ENCODE assay signal across 21 cellular contexts in genomic region chr1:151142411-151143056, GRCh38. TPM values are rescaled to one million over a fixed set of nuclear protein-coding genes. Genes with fewer than 3 reads are reported as not detected.
DNase-seq lines count a peak whose midpoint lies in the region; ATAC-seq and TF ChIP-seq lines count a peak whose summit lies in the region.
"Had no signal": no experiment of that assay in that cellular context is flagged by ENCODE, and none has a peak within 500 bp of the region (broad histone marks: within the 10 kb centered on the region; RNA-seq: fewer than 3 reads in every experiment).

No MANE protein-coding gene starts in this region.

- H3K36me3 ChIP-seq in HEK293 (ENCODE audit: control insufficient read depth in 2 of 2, insufficient read depth in 1 of 2, low read length in 2 of 2): peaks cover 0 to 30% of the 10 kb centered on the region in 2 experiments; a peak in 1 of 3 replicates
- no peaks in the 10 kb centered on the region for H3K36me3 ChIP-seq in SJCRH30
- H3K36me3 ChIP-seq in left ventricle myocardium inferior: peaks cover 30% of the 10 kb centered on the region
- peaks cover 0 to 35% of the 10 kb centered on the region in 2 donors for H3K36me3 ChIP-seq in psoas muscle (ENCODE audit: insufficient read depth in 1 of 2, low read depth in 1 of 2)
- H3K36me3 ChIP-seq in CD8-positive, alpha-beta memory T cell (ENCODE audit: insufficient read depth, low read length): no peaks in the 10 kb centered on the region
- H3K36me3 ChIP-seq: ascending aorta, spleen had no signal

- POLR2A ChIA-PET in HEK293 (lab: Yijun Ruan, JAX): interaction anchor here (0.7 kb wide), 1 partner anchor 22 kb away, joined by 3 read pairs; no protein-coding TSS in a partner anchor
- POLR2A ChIA-PET in CD8-positive, alpha-beta memory T cell (lab: Charles Lee): interaction anchor here (0.6 kb wide), 1 partner anchor 14 kb away, joined by 3 read pairs; no protein-coding TSS in a partner anchor

- ATAC-seq in psoas muscle (peak; percentile 74 to 79 (median 76)), GM18868 (IDR thresholded peaks at IDR 0.05; ENCODE audit: unreplicated experiment) (no peak)
- ATAC-seq in activated T-helper 17 cell treated with anti-CD3 and anti-CD28 coated beads, Interleukin-2, amount 50 U/mL, for 72 hours (replicated peaks): no peak
- ATAC-seq: activated CD8-positive, alpha-beta T cell treated with anti-CD3 and anti-CD28 coated beads, Interleukin-2, amount 10 ng/mL, durations not matched to agents 7 days and 5 days; effector memory CD8-positive, alpha-beta T cell had no signal

- H3K4me1 Mint-ChIP-seq in CD8-positive, alpha-beta memory T cell: peaks cover 10 to 23% (median 16%) of the 10 kb centered on the region in 3 donors
- H3K4me1 Mint-ChIP-seq in activated T-helper 17 cell treated with anti-CD3 and anti-CD28 coated beads, Interleukin-2, amount 50 U/mL, for 72 hours: peaks cover 11% of the 10 kb centered on the region

- H3K27ac Mint-ChIP-seq in CD8-positive, alpha-beta memory T cell: no peak overlapping the region
- H3K27ac Mint-ChIP-seq in activated T-helper 17 cell treated with anti-CD3 and anti-CD28 coated beads, Interleukin-2, amount 50 U/mL, for 72 hours: no peak overlapping the region
- H3K27ac Mint-ChIP-seq: activated CD8-positive, alpha-beta T cell treated with anti-CD3 and anti-CD28 coated beads, Interleukin-2, amount 10 ng/mL, durations not matched to agents 7 days and 5 days; effector memory CD8-positive, alpha-beta T cell; type B pancreatic cell had no signal

- no peaks in the 10 kb centered on the region for H3K27me3 Mint-ChIP-seq in CD8-positive, alpha-beta memory T cell
- no peaks in the 10 kb centered on the region for H3K27me3 Mint-ChIP-seq in activated T-helper 17 cell treated with anti-CD3 and anti-CD28 coated beads, Interleukin-2, amount 50 U/mL, for 72 hours

- peaks cover 0 to 3% (median 0%) of the 10 kb centered on the region in 3 donors for H3K36me3 Mint-ChIP-seq in CD8-positive, alpha-beta memory T cell
- no peaks in the 10 kb centered on the region for H3K36me3 Mint-ChIP-seq in activated T-helper 17 cell treated with anti-CD3 and anti-CD28 coated beads, Interleukin-2, amount 50 U/mL, for 72 hours (ENCODE audit: low read depth)

- H3K4me3 ChIP-seq in HEK293 (ENCODE audit: low read depth, low read length) (no peak overlapping the region), SJCRH30 (peak overlapping the region; percentile 20), left ventricle myocardium inferior (peak overlapping the region; percentile 90), psoas muscle (peak overlapping the region; percentile 76)
- no peak overlapping the region for H3K4me3 ChIP-seq in CD8-positive, alpha-beta memory T cell (ENCODE audit: low read length)
- H3K4me3 ChIP-seq: ascending aorta, esophagus squamous epithelium, spleen, stomach had no signal

- intact Hi-C loops in left ventricle myocardium inferior (cut with micrococcal nuclease): no loop called here
- intact Hi-C loops in psoas muscle (cut with DNase I): no loop called here

- no peak overlapping the region for H3K4me3 Mint-ChIP-seq in CD8-positive, alpha-beta memory T cell
- no peak overlapping the region for H3K4me3 Mint-ChIP-seq in activated T-helper 17 cell treated with anti-CD3 and anti-CD28 coated beads, Interleukin-2, amount 50 U/mL, for 72 hours
- H3K4me3 Mint-ChIP-seq: activated CD8-positive, alpha-beta T cell treated with anti-CD3 and anti-CD28 coated beads, Interleukin-2, amount 10 ng/mL, durations not matched to agents 7 days and 5 days; effector memory CD8-positive, alpha-beta T cell; type B pancreatic cell had no signal

- H3K9me3 Mint-ChIP-seq in CD8-positive, alpha-beta memory T cell: no peaks in the 10 kb centered on the region
- H3K9me3 Mint-ChIP-seq in activated T-helper 17 cell treated with anti-CD3 and anti-CD28 coated beads, Interleukin-2, amount 50 U/mL, for 72 hours: no peaks in the 10 kb centered on the region
- H3K9me3 Mint-ChIP-seq: effector memory CD8-positive, alpha-beta T cell; type B pancreatic cell had no signal

- 20 to 37% (median 31%) methylated on average over 5 of the region's 5 CpGs for WGBS in psoas muscle, 3 donors

- H3K27me3 ChIP-seq in SJCRH30 (no peaks in the 10 kb centered on the region), left ventricle myocardium inferior (ENCODE audit: low read depth) (no peaks in the 10 kb centered on the region), psoas muscle (ENCODE audit: insufficient read depth in 3 of 3, low read length in 2 of 3) (no peaks in the 10 kb centered on the region)
- no peaks in the 10 kb centered on the region for H3K27me3 ChIP-seq in CD8-positive, alpha-beta memory T cell (ENCODE audit: insufficient read depth, low read length, poor library complexity, severe bottlenecking)
- H3K27me3 ChIP-seq: ascending aorta had no signal

- DNase-seq in SJCRH30 (peak; percentile 95 to 96), left ventricle myocardium inferior (no peak), psoas muscle (peak; percentile 68 to 94)
- DNase-seq in CD8-positive, alpha-beta memory T cell: no peak
- DNase-seq: activated CD8-positive, alpha-beta T cell treated with anti-CD3 and anti-CD28 coated beads, Interleukin-2, amount 10 ng/mL, durations not matched to agents 7 days and 5 days; activated naive CD4-positive, alpha-beta T cell treated with anti-CD3 and anti-CD28 coated beads, Interleukin-2, amount 50 U/mL, for 16 hours; activated T-cell treated with anti-CD3 and anti-CD28 coated beads, Interleukin-2, amount 50 U/mL, for 48 hours; DND-41; effector memory CD8-positive, alpha-beta T cell; esophagus squamous epithelium; NCI-H1105; NCI-H748 treated with DMSO at 0.1 percent for 48 hours; spleen; stimulated activated CD4-positive, alpha-beta T cell treated with anti-CD3 and anti-CD28 coated beads, Interleukin-4, amount 100 ng/mL, for 4 hours; stomach had no signal

- no peak overlapping the region for H3K27ac ChIP-seq in HEK293 (ENCODE audit: extremely low read depth, low read depth, low read length)
- peak overlapping the region; percentile 93 for H3K27ac ChIP-seq in SJCRH30
- H3K27ac ChIP-seq in left ventricle myocardium inferior (replicated peaks): peak overlapping the region; percentile 92
- peak overlapping the region; percentile 89 for H3K27ac ChIP-seq in psoas muscle
- no peak overlapping the region for H3K27ac ChIP-seq in CD8-positive, alpha-beta memory T cell (ENCODE audit: low read depth, low read length)
- H3K27ac ChIP-seq: ascending aorta, esophagus squamous epithelium, spleen had no signal

- peaks cover 3% of the 10 kb centered on the region; the same call in 1 of the 2 replicates for H3K4me1 ChIP-seq in HEK293 (ENCODE audit: control insufficient read depth, insufficient read depth, low read length)
- peaks cover 29% of the 10 kb centered on the region for H3K4me1 ChIP-seq in SJCRH30
- H3K4me1 ChIP-seq in left ventricle myocardium inferior: peaks cover 65% of the 10 kb centered on the region
- peaks cover 43% of the 10 kb centered on the region for H3K4me1 ChIP-seq in psoas muscle
- H3K4me1 ChIP-seq in CD8-positive, alpha-beta memory T cell (ENCODE audit: insufficient read depth, low read length): peaks cover 18% of the 10 kb centered on the region

- TF ChIP-seq CTCF in HEK293 (tag by site-specific recombination; IDR thresholded peaks at IDR 0.05) (no peak), left ventricle myocardium inferior (IDR thresholded peaks at IDR 0.05; ENCODE audit: borderline replicate concordance) (no peak), psoas muscle (IDR thresholded peaks at IDR 0.05) (no peak)

- H3K9me3 ChIP-seq in HEK293 (ENCODE audit: control insufficient read depth, insufficient read depth, low read depth, low read length) (no peaks in the 10 kb centered on the region), SJCRH30 (replicated peaks) (no peaks in the 10 kb centered on the region), left ventricle myocardium inferior (replicated peaks) (no peaks in the 10 kb centered on the region), psoas muscle (no peaks in the 10 kb centered on the region)
- H3K9me3 ChIP-seq in CD8-positive, alpha-beta memory T cell (ENCODE audit: low read length): no peaks in the 10 kb centered on the region
- H3K9me3 ChIP-seq: ascending aorta, esophagus squamous epithelium, spleen, stomach had no signal

- CTCF ChIA-PET in HEK293 (lab: Yijun Ruan, JAX): interaction anchor here (2.0 kb wide), 1 partner anchor 43 kb away, joined by 9 read pairs; no protein-coding TSS in a partner anchor
- CTCF ChIA-PET in CD8-positive, alpha-beta memory T cell (lab: Charles Lee): interaction anchor here (2.0 to 2.4 kb wide), 2 partner anchors 13 to 42 kb away, joined by 5 to 9 read pairs; no protein-coding TSS in a partner anchor

RNA-seq across cellular contexts. Expression of gene SEMA6C, which starts 3.9 kb away (rescaled TPM):
- total RNA-seq in SJCRH30 (2014; rRNA removed; shearing (Covaris generic)): 11.2 and 12.5 TPM in 2 replicates
- total RNA-seq in left ventricle myocardium inferior (77.7 TPM), psoas muscle (100 to 1,000 TPM in 2 of 4 donors, 10 to 100 TPM in 2; 56.3 to 145 (median 101) TPM)
- 10 to 100 TPM in 2 of 3 donors, 1 to 10 TPM in 1; 8.9 to 46.3 (median 29.5) TPM for polyA plus RNA-seq in psoas muscle
- total RNA-seq in CD8-positive, alpha-beta memory T cell: 1 to 10 TPM; 2.9 to 3.1 TPM
- polyA plus RNA-seq in CD8-positive, alpha-beta memory T cell: 1.5 TPM
- total RNA-seq in activated T-helper 17 cell treated with anti-CD3 and anti-CD28 coated beads, Interleukin-2, amount 50 U/mL, for 72 hours: 1 to 10 TPM; 5.4 to 6.3 TPM

RNA-seq across cellular contexts. Expression of gene TNFAIP8L2, which starts 13.9 kb away (rescaled TPM):
- total RNA-seq in SJCRH30 (2014; rRNA removed; shearing (Covaris generic)): not detected in 2 replicates
- 0.88 TPM for total RNA-seq in left ventricle myocardium inferior
- 1 to 10 TPM in 1 of 4 donors, under 1 TPM in 3; 0.56 to 1.3 (median 0.74) TPM for total RNA-seq in psoas muscle
- polyA plus RNA-seq in psoas muscle: 1 to 10 TPM in 2 of 3 donors, under 1 TPM in 1; 0.62 to 1.1 (median 1.1) TPM
- 10 to 100 TPM; 24.6 to 25.5 TPM for total RNA-seq in CD8-positive, alpha-beta memory T cell
- polyA plus RNA-seq in CD8-positive, alpha-beta memory T cell: 22.6 TPM
- 10 to 100 TPM; 12.0 to 22.9 TPM for total RNA-seq in activated T-helper 17 cell treated with anti-CD3 and anti-CD28 coated beads, Interleukin-2, amount 50 U/mL, for 72 hours
- total RNA-seq: ascending aorta, SK-MEL-5 had no signal

RNA-seq across cellular contexts. Expression of gene LYSMD1, which starts 23.2 kb away (rescaled TPM):
- 13.4 and 15.8 TPM in 2 replicates for total RNA-seq in SJCRH30 (2014; rRNA removed; shearing (Covaris generic))
- total RNA-seq in left ventricle myocardium inferior (12.0 TPM), psoas muscle (10 to 100 TPM in 3 of 4 donors, 1 to 10 TPM in 1; 6.7 to 17.5 (median 12.3) TPM)
- polyA plus RNA-seq in psoas muscle: 10 to 100 TPM in 1 of 3 donors, 1 to 10 TPM in 2; 8.4 to 18.0 (median 8.6) TPM
- total RNA-seq in CD8-positive, alpha-beta memory T cell: 1 to 10 TPM; 4.6 to 5.5 TPM
- 0.54 TPM for polyA plus RNA-seq in CD8-positive, alpha-beta memory T cell
- 10 to 100 TPM in 1 of 2 donors, 1 to 10 TPM in 1; 7.9 to 15.7 TPM for total RNA-seq in activated T-helper 17 cell treated with anti-CD3 and anti-CD28 coated beads, Interleukin-2, amount 50 U/mL, for 72 hours

RNA-seq across cellular contexts. Expression of gene SCNM1, which starts 23.4 kb away (rescaled TPM):
- 48.9 and 57.8 TPM in 2 replicates for total RNA-seq in SJCRH30 (2014; rRNA removed; shearing (Covaris generic))
- total RNA-seq in left ventricle myocardium inferior (19.4 TPM), psoas muscle (10 to 100 TPM; 23.6 to 47.9 (median 39.5) TPM)
- polyA plus RNA-seq in psoas muscle: 10 to 100 TPM; 71.0 to 78.7 (median 72.3) TPM
- 10 to 100 TPM; 86.3 to 90.9 TPM for total RNA-seq in CD8-positive, alpha-beta memory T cell
- polyA plus RNA-seq in CD8-positive, alpha-beta memory T cell: 58.4 TPM
- 10 to 100 TPM; 55.3 to 69.4 TPM for total RNA-seq in activated T-helper 17 cell treated with anti-CD3 and anti-CD28 coated beads, Interleukin-2, amount 50 U/mL, for 72 hours

RNA-seq across cellular contexts. Expression of gene TMOD4, which starts 33.2 kb away (rescaled TPM):
- total RNA-seq in SJCRH30 (2014; rRNA removed; shearing (Covaris generic)): not detected in 2 replicates
- total RNA-seq in left ventricle myocardium inferior: not detected
- 100 to 1,000 TPM; 102 to 434 (median 407) TPM for total RNA-seq in psoas muscle
- polyA plus RNA-seq in psoas muscle: 100 to 1,000 TPM in 2 of 3 donors, 10 to 100 TPM in 1; 17.6 to 274 (median 154) TPM
- total RNA-seq in CD8-positive, alpha-beta memory T cell: 1 to 10 TPM; 2.4 to 3.7 TPM
- polyA plus RNA-seq in CD8-positive, alpha-beta memory T cell: 1.0 TPM
- 1 to 10 TPM in 1 of 2 donors, under 1 TPM in 1; 0.82 to 1.5 TPM for total RNA-seq in activated T-helper 17 cell treated with anti-CD3 and anti-CD28 coated beads, Interleukin-2, amount 50 U/mL, for 72 hours
- total RNA-seq: ascending aorta, esophagus squamous epithelium, stomach had no signal

Comparison
In these comparisons a context has a peak if more than half of its experiments do, and no peak if none do; other contexts are left out.
1. H3K27ac ChIP-seq: peak in SJCRH30 (single experiment), left ventricle myocardium inferior (single experiment) and psoas muscle (single experiment); none in HEK293 (single experiment) and CD8-positive, alpha-beta memory T cell (single experiment).
2. H3K4me3 ChIP-seq: peak in SJCRH30 (single experiment), left ventricle myocardium inferior (single experiment) and psoas muscle (single experiment); none in HEK293 (single experiment) and CD8-positive, alpha-beta memory T cell (single experiment).
3. DNase-seq: peak in SJCRH30 (2 of 2) and psoas muscle (2 of 2); none in left ventricle myocardium inferior (single experiment) and CD8-positive, alpha-beta memory T cell (0 of 5).
4. ATAC-seq: peak in psoas muscle (4 of 4); none in GM18868 (single experiment) and activated T-helper 17 cell treated with anti-CD3 and anti-CD28 coated beads, Interleukin-2, amount 50 U/mL, for 72 hours (single experiment).